In genomic region chr2:70094978-70095832, GRCh38 we compare ENCODE assay signal across 8 cellular contexts. TPM values are rescaled to one million over a fixed set of nuclear protein-coding genes. Genes with fewer than 3 reads are reported as not detected.
A peak's percentile ranks its signal among the peaks of the same experiment; 100 is the strongest.
DNase-seq lines count a peak whose midpoint lies in the region; ATAC-seq and TF ChIP-seq lines count a peak whose summit lies in the region.

No MANE protein-coding gene starts in this region.

- H3K36me3 Mint-ChIP-seq in activated T-helper 1 cell treated with anti-CD3 and anti-CD28 coated beads, Interleukin-12 subunit alpha, Interleukin-12 subunit beta, Interleukin-2, Interleukin-4 antibody, amounts not matched to agents 30 ng/mL and 10 ng/mL and 1 ng/mL, durations not matched to agents 14 hours and 24 hours and 36 hours (ENCODE audit: low read depth), result peaks cover 4% of the 10 kb centered on the region

- peak overlapping the region; percentile 95 for H3K27ac Mint-ChIP-seq in activated T-helper 1 cell treated with anti-CD3 and anti-CD28 coated beads, Interleukin-12 subunit alpha, Interleukin-12 subunit beta, Interleukin-2, Interleukin-4 antibody, amounts not matched to agents 30 ng/mL and 10 ng/mL and 1 ng/mL, durations not matched to agents 14 hours and 24 hours and 36 hours

- no peak overlapping the region for H3K4me3 ChIP-seq in prostate gland
- H3K4me3 ChIP-seq in H7 (ENCODE audit: insufficient read depth, low read depth, low read length), result no peak overlapping the region

- DNase-seq in CMK (ENCODE audit: low read depth) (peak; percentile 82), NCI-H2029 (lab: John Stamatoyannopoulos, UW) (peak; percentile 76), head of caudate nucleus (peak in 41 of 42 donors; percentile 19 to 88 (median 73)), prostate gland (ENCODE audit: low spot score) (peak; percentile 81), H7 (no peak), kidney glomerular epithelial cell (lab: John Stamatoyannopoulos, UW) (no peak)
- peak; percentile 46 for DNase-seq in activated T-helper 1 cell treated with anti-CD3 and anti-CD28 coated beads, Interleukin-12 subunit alpha, Interleukin-12 subunit beta, Interleukin-2, Interleukin-4 antibody, amounts not matched to agents 30 ng/mL and 10 ng/mL and 1 ng/mL, durations not matched to agents 14 hours and 24 hours and 36 hours (ENCODE audit: low spot score)

- WGBS in prostate gland, result 37% methylated on average over 7 of the region's 7 CpGs

- H3K36me3 ChIP-seq in prostate gland (no peaks in the 10 kb centered on the region), H7 (replicated peaks; ENCODE audit: control insufficient read depth, insufficient read depth, low read length) (no peaks in the 10 kb centered on the region)

- H3K4me1 ChIP-seq in prostate gland (replicated peaks), result no peaks in the 10 kb centered on the region

- ATAC-seq in GM21360 (IDR thresholded peaks at IDR 0.05; ENCODE audit: unreplicated experiment), result peak; percentile 59

- TF ChIP-seq CTCF in prostate gland (IDR thresholded peaks at IDR 0.05), result no peak

- H3K27me3 ChIP-seq in prostate gland (replicated peaks; ENCODE audit: insufficient read depth) (no peaks in the 10 kb centered on the region), H7 (ENCODE audit: control insufficient read depth, insufficient read depth, low read length) (no peaks in the 10 kb centered on the region)

- H3K4me3 Mint-ChIP-seq in activated T-helper 1 cell treated with anti-CD3 and anti-CD28 coated beads, Interleukin-12 subunit alpha, Interleukin-12 subunit beta, Interleukin-2, Interleukin-4 antibody, amounts not matched to agents 30 ng/mL and 10 ng/mL and 1 ng/mL, durations not matched to agents 14 hours and 24 hours and 36 hours, result peak overlapping the region; percentile 82

- H3K27ac ChIP-seq in prostate gland, result peak overlapping the region; percentile 75 to 84

- no peaks in the 10 kb centered on the region for H3K27me3 Mint-ChIP-seq in activated T-helper 1 cell treated with anti-CD3 and anti-CD28 coated beads, Interleukin-12 subunit alpha, Interleukin-12 subunit beta, Interleukin-2, Interleukin-4 antibody, amounts not matched to agents 30 ng/mL and 10 ng/mL and 1 ng/mL, durations not matched to agents 14 hours and 24 hours and 36 hours (ENCODE audit: insufficient read depth)

- H3K9me3 Mint-ChIP-seq in activated T-helper 1 cell treated with anti-CD3 and anti-CD28 coated beads, Interleukin-12 subunit alpha, Interleukin-12 subunit beta, Interleukin-2, Interleukin-4 antibody, amounts not matched to agents 30 ng/mL and 10 ng/mL and 1 ng/mL, durations not matched to agents 14 hours and 24 hours and 36 hours, result no peaks in the 10 kb centered on the region

- H3K9me3 ChIP-seq in prostate gland, result no peaks in the 10 kb centered on the region

- intact Hi-C loops in activated T-helper 1 cell treated with anti-CD3 and anti-CD28 coated beads, Interleukin-12 subunit alpha, Interleukin-12 subunit beta, Interleukin-2, Interleukin-4 antibody, amounts not matched to agents 30 ng/mL and 10 ng/mL and 1 ng/mL, durations not matched to agents 14 hours and 24 hours and 36 hours (cut with micrococcal nuclease), result loop anchor here (1.0 kb wide), 1 partner anchor 9 kb away; no protein-coding TSS in a partner anchor
- intact Hi-C loops in head of caudate nucleus (cut with DNase I) (no loop called here), prostate gland (cut with DNase I) (no loop called here)

- peaks cover 48% of the 10 kb centered on the region for H3K4me1 Mint-ChIP-seq in activated T-helper 1 cell treated with anti-CD3 and anti-CD28 coated beads, Interleukin-12 subunit alpha, Interleukin-12 subunit beta, Interleukin-2, Interleukin-4 antibody, amounts not matched to agents 30 ng/mL and 10 ng/mL and 1 ng/mL, durations not matched to agents 14 hours and 24 hours and 36 hours (ENCODE audit: low read depth)

- peak; percentile 68 for TF ChIP-seq POLR2A in prostate gland (IDR thresholded peaks at IDR 0.05)

RNA-seq across cellular contexts. Expression of gene PCBP1, which starts 7.9 kb away (rescaled TPM):
- 426 and 427 TPM in 2 replicates for total RNA-seq in activated T-helper 1 cell treated with anti-CD3 and anti-CD28 coated beads, Interleukin-12 subunit alpha, Interleukin-12 subunit beta, Interleukin-2, Interleukin-4 antibody, amounts not matched to agents 30 ng/mL and 10 ng/mL and 1 ng/mL, durations not matched to agents 14 hours and 24 hours and 36 hours
- 100 to 1,000 TPM; 166 to 219 TPM for total RNA-seq in prostate gland
- 52.6 and 63.2 TPM in 2 replicates for total RNA-seq in H7 (2014; rRNA removed; shearing (Covaris generic))

Comparison
In these comparisons a context has a peak if more than half of its experiments do, and no peak if none do; other contexts are left out.
1. DNase-seq: peak in CMK (single experiment), NCI-H2029 (single experiment), activated T-helper 1 cell treated with anti-CD3 and anti-CD28 coated beads, Interleukin-12 subunit alpha, Interleukin-12 subunit beta, Interleukin-2, Interleukin-4 antibody, amounts not matched to agents 30 ng/mL and 10 ng/mL and 1 ng/mL, durations not matched to agents 14 hours and 24 hours and 36 hours (single experiment), head of caudate nucleus (41 of 42) and prostate gland (single experiment); none in H7 (single experiment) and kidney glomerular epithelial cell (single experiment).